Comparison of ENCODE assay signal across 23 cellular contexts in the genomic region with DNA sequence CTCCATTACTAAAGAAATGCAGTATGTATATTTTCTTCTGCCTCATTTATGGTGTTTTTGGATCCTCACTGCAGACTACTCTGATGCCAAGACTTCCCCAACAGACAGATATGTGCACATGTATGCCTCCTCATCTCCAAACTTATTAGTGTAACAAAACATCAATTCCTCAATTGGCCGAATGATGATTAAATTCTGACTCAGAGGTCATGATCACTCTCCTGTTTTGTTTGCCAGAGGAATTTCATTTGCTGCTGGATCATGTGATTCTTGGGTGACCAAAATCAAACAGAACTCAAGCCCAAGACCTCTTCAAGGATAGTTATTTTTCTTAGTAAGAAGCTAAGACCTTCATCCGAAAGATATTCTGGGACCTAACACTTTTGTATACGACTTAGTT.
"Had no signal": no experiment of that assay in that cellular context is flagged by ENCODE, and none has a peak within 500 bp of the region (broad histone marks: within the 10 kb centered on the region; RNA-seq: fewer than 3 reads in every experiment).

No MANE protein-coding gene starts in this region.

- H3K27me3 ChIP-seq: gastroesophageal sphincter, right lobe of liver, transverse colon had no signal

- H2AFZ ChIP-seq: parathyroid adenoma had no signal

- H3K9ac ChIP-seq: parathyroid adenoma had no signal

- H3K4me1 ChIP-seq: gastroesophageal sphincter, parathyroid adenoma, prostate gland, right lobe of liver, transverse colon had no signal

- H3K9me3 ChIP-seq: gastroesophageal sphincter, left ventricle myocardium inferior, prostate gland, right lobe of liver, thoracic aorta, transverse colon had no signal

- H3K27me3 Mint-ChIP-seq: naive B cell; stimulated activated naive B cell treated with anti-CD40 and anti-IgM and Interleukin-4, amounts not matched to agents 10 μg/mL and 1 μg/mL and 100 μg/mL, for 72 hours; stimulated activated naive CD8-positive, alpha-beta T cell treated with anti-CD3 and anti-CD28 coated beads, Interleukin-15, amount 100 ng/mL, for 72 hours had no signal

- H3K4me3 ChIP-seq: gastroesophageal sphincter, left ventricle myocardium inferior, lung, prostate gland, right lobe of liver, thoracic aorta, transverse colon had no signal

- H3K36me3 ChIP-seq: gastroesophageal sphincter, left ventricle myocardium inferior, prostate gland, right lobe of liver, thoracic aorta, transverse colon had no signal

- H3K36me3 Mint-ChIP-seq: naive B cell; stimulated activated naive B cell treated with anti-CD40 and anti-IgM and Interleukin-4, amounts not matched to agents 10 μg/mL and 1 μg/mL and 100 μg/mL, for 72 hours had no signal

- H3K79me2 ChIP-seq: parathyroid adenoma had no signal

- H3K27ac ChIP-seq: gastroesophageal sphincter, left ventricle myocardium inferior, parathyroid adenoma, prostate gland, right lobe of liver, thoracic aorta, transverse colon had no signal

- H3K27ac Mint-ChIP-seq: endodermal cell; naive B cell; nephron progenitor cell; stimulated activated naive B cell treated with anti-CD40 and anti-IgM and Interleukin-4, amounts not matched to agents 10 μg/mL and 1 μg/mL and 100 μg/mL, for 72 hours; stimulated activated naive CD8-positive, alpha-beta T cell treated with anti-CD3 and anti-CD28 coated beads, Interleukin-15, amount 100 ng/mL, for 72 hours had no signal

- H3K4me3 Mint-ChIP-seq: endodermal cell; naive B cell; nephron progenitor cell; stimulated activated naive B cell treated with anti-CD40 and anti-IgM and Interleukin-4, amounts not matched to agents 10 μg/mL and 1 μg/mL and 100 μg/mL, for 72 hours; stimulated activated naive CD8-positive, alpha-beta T cell treated with anti-CD3 and anti-CD28 coated beads, Interleukin-15, amount 100 ng/mL, for 72 hours had no signal

- DNase-seq: cerebellar nuclear complex; dermis blood vessel endothelial cell; endodermal cell; erythroblast; glutamatergic neuron; left cardiac atrium; left ventricle myocardium inferior; mesenchymal stem cell; naive B cell; nephron progenitor cell; retina; right lobe of liver; stimulated activated CD4-positive, alpha-beta T cell treated with anti-CD3 and anti-CD28 coated beads, Interleukin-2, amount 100 ng/mL, for 24 hours; stimulated activated CD4-positive, alpha-beta T cell treated with anti-CD3 and anti-CD28 coated beads, Interleukin-4, amount 100 ng/mL, for 4 hours; stimulated activated naive B cell treated with anti-CD40 and anti-IgM and Interleukin-4, amounts not matched to agents 10 μg/mL and 1 μg/mL and 100 μg/mL, for 72 hours; stimulated activated naive CD8-positive, alpha-beta T cell treated with anti-CD3 and anti-CD28 coated beads, Interleukin-15, amount 100 ng/mL, for 72 hours; substantia nigra; transverse colon had no signal

- H3K9me3 Mint-ChIP-seq: endodermal cell; naive B cell; nephron progenitor cell; stimulated activated naive B cell treated with anti-CD40 and anti-IgM and Interleukin-4, amounts not matched to agents 10 μg/mL and 1 μg/mL and 100 μg/mL, for 72 hours; stimulated activated naive CD8-positive, alpha-beta T cell treated with anti-CD3 and anti-CD28 coated beads, Interleukin-15, amount 100 ng/mL, for 72 hours had no signal

- ATAC-seq: gastroesophageal sphincter; left cardiac atrium; right lobe of liver; stimulated activated naive B cell treated with anti-CD40 and anti-IgM and Interleukin-4, amounts not matched to agents 10 μg/mL and 1 μg/mL and 100 μg/mL, for 72 hours; stimulated activated naive CD8-positive, alpha-beta T cell treated with anti-CD3 and anti-CD28 coated beads, Interleukin-15, amount 100 ng/mL, for 72 hours had no signal

- H3K4me1 Mint-ChIP-seq: endodermal cell; naive B cell; nephron progenitor cell; stimulated activated naive B cell treated with anti-CD40 and anti-IgM and Interleukin-4, amounts not matched to agents 10 μg/mL and 1 μg/mL and 100 μg/mL, for 72 hours; stimulated activated naive CD8-positive, alpha-beta T cell treated with anti-CD3 and anti-CD28 coated beads, Interleukin-15, amount 100 ng/mL, for 72 hours had no signal
